ENCODE assay signal across 1 cellular context in the genomic region with DNA sequence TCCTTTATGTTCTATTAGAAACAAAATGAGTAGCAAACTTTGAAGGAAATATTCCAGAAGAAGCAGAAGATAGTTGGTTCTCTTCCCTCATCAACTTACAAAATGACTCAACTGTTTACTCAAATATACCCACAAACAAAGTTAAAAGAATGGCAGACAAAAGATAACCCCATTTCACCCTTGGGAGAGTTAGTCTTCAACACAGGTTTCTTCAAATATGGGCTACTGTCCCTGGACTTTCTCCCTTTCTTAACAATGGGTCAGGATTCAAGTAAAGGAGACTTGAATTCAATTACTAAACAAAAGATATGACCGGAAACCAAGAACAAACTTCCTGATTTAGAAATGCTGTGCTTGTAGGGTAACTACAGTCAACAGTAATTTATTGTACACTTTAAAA.
TF ChIP-seq lines count a peak whose summit lies in the region.

No MANE protein-coding gene starts in this region.

TF ChIP-seq in WTC11, 78 proteins besides CTCF, POLR2A, EP300 and RAD21 (continued from another document):
- TF ChIP-seq, protein P1, sequence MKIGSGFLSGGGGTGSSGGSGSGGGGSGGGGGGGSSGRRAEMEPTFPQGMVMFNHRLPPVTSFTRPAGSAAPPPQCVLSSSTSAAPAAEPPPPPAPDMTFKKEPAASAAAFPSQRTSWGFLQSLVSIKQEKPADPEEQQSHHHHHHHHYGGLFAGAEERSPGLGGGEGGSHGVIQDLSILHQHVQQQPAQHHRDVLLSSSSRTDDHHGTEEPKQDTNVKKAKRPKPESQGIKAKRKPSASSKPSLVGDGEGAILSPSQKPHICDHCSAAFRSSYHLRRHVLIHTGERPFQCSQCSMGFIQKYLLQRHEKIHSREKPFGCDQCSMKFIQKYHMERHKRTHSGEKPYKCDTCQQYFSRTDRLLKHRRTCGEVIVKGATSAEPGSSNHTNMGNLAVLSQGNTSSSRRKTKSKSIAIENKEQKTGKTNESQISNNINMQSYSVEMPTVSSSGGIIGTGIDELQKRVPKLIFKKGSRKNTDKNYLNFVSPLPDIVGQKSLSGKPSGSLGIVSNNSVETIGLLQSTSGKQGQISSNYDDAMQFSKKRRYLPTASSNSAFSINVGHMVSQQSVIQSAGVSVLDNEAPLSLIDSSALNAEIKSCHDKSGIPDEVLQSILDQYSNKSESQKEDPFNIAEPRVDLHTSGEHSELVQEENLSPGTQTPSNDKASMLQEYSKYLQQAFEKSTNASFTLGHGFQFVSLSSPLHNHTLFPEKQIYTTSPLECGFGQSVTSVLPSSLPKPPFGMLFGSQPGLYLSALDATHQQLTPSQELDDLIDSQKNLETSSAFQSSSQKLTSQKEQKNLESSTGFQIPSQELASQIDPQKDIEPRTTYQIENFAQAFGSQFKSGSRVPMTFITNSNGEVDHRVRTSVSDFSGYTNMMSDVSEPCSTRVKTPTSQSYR (CRISPR knock-in tag; IDR thresholded peaks at IDR 0.05) = no peak
- TF ChIP-seq ATF1 (CRISPR knock-in tag; IDR thresholded peaks at IDR 0.05) (no peak), TEAD4 (CRISPR knock-in tag; IDR thresholded peaks at IDR 0.05) (no peak), GTF2I (CRISPR knock-in tag; conservative IDR thresholded peaks at IDR 0.05) (no peak), NR3C1 (CRISPR knock-in tag; conservative IDR thresholded peaks at IDR 0.05; ENCODE audit: low read depth) (no peak), HMGA2 (CRISPR knock-in tag; IDR thresholded peaks at IDR 0.05) (no peak), TEAD1 (CRISPR knock-in tag; IDR thresholded peaks at IDR 0.05) (no peak), RORB (CRISPR knock-in tag; IDR thresholded peaks at IDR 0.05) (no peak), ZNF396 (CRISPR knock-in tag; IDR thresholded peaks at IDR 0.05; ENCODE audit: borderline replicate concordance) (no peak), ZNF317 (CRISPR knock-in tag; IDR thresholded peaks at IDR 0.05; ENCODE audit: borderline replicate concordance, low read depth) (no peak)
- TF ChIP-seq, protein P2, sequence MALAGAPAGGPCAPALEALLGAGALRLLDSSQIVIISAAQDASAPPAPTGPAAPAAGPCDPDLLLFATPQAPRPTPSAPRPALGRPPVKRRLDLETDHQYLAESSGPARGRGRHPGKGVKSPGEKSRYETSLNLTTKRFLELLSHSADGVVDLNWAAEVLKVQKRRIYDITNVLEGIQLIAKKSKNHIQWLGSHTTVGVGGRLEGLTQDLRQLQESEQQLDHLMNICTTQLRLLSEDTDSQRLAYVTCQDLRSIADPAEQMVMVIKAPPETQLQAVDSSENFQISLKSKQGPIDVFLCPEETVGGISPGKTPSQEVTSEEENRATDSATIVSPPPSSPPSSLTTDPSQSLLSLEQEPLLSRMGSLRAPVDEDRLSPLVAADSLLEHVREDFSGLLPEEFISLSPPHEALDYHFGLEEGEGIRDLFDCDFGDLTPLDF (CRISPR knock-in tag; IDR thresholded peaks at IDR 0.05) = no peak
- TF ChIP-seq, protein P3, sequence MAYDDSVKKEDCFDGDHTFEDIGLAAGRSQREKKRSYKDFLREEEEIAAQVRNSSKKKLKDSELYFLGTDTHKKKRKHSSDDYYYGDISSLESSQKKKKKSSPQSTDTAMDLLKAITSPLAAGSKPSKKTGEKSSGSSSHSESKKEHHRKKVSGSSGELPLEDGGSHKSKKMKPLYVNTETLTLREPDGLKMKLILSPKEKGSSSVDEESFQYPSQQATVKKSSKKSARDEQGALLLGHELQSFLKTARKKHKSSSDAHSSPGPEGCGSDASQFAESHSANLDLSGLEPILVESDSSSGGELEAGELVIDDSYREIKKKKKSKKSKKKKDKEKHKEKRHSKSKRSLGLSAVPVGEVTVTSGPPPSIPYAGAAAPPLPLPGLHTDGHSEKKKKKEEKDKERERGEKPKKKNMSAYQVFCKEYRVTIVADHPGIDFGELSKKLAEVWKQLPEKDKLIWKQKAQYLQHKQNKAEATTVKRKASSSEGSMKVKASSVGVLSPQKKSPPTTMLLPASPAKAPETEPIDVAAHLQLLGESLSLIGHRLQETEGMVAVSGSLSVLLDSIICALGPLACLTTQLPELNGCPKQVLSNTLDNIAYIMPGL (CRISPR knock-in tag; IDR thresholded peaks at IDR 0.05) = no peak
- TF ChIP-seq, protein P4, sequence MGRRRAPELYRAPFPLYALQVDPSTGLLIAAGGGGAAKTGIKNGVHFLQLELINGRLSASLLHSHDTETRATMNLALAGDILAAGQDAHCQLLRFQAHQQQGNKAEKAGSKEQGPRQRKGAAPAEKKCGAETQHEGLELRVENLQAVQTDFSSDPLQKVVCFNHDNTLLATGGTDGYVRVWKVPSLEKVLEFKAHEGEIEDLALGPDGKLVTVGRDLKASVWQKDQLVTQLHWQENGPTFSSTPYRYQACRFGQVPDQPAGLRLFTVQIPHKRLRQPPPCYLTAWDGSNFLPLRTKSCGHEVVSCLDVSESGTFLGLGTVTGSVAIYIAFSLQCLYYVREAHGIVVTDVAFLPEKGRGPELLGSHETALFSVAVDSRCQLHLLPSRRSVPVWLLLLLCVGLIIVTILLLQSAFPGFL (CRISPR knock-in tag; IDR thresholded peaks at IDR 0.05; ENCODE audit: borderline replicate concordance) = no peak
- TF ChIP-seq, protein P5, sequence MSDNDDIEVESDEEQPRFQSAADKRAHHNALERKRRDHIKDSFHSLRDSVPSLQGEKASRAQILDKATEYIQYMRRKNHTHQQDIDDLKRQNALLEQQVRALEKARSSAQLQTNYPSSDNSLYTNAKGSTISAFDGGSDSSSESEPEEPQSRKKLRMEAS (CRISPR knock-in tag; IDR thresholded peaks at IDR 0.05) = no peak
